In genomic region chr2:70553584-70554337, GRCh38 we compare ENCODE assay signal across 8 cellular contexts. TPM values are rescaled to one million over a fixed set of nuclear protein-coding genes. Genes with fewer than 3 reads are reported as not detected.
A peak's percentile ranks its signal among the peaks of the same experiment; 100 is the strongest.
DNase-seq lines count a peak whose midpoint lies in the region; ATAC-seq, FAIRE-seq and TF ChIP-seq lines count a peak whose summit lies in the region.

TGFA (minus strand) TSS chr2:70553826; CDS start chr2:70553767, 59 bp downstream.

- H3K4me3 ChIP-seq in SU-DHL-6 (ENCODE audit: insufficient read depth, low read length, poor library complexity, severe bottlenecking) (peak within 1 kb of the TSS; percentile 50), adipocyte (ENCODE audit: low read length) (peak within 1 kb of the TSS; percentile 80), right atrium auricular region (peak within 1 kb of the TSS; percentile 47 to 71), psoas muscle (peak within 1 kb of the TSS; percentile 80)

- H3K36me3 ChIP-seq in SU-DHL-6 (ENCODE audit: low read length) (no peaks in the 10 kb centered on the region), adipocyte (ENCODE audit: control insufficient read depth, insufficient read depth, low read length, severe bottlenecking) (no peaks in the 10 kb centered on the region), right atrium auricular region (no peaks in the 10 kb centered on the region), psoas muscle (ENCODE audit: insufficient read depth in 1 of 2, low read depth in 1 of 2) (no peaks in the 10 kb centered on the region)

- H3K4me1 ChIP-seq in adipocyte (ENCODE audit: control insufficient read depth, insufficient read depth, low read length) (peaks cover 10% of the 10 kb centered on the region), right atrium auricular region (peaks cover 0 to 22% of the 10 kb centered on the region in 2 donors), psoas muscle (peaks cover 8% of the 10 kb centered on the region)

- peak; percentile 86 for FAIRE-seq in urothelium cell line (lab: Jason Lieb, UNC)

- no peaks in the 10 kb centered on the region for H3K79me2 ChIP-seq in SU-DHL-6 (ENCODE audit: insufficient read depth, low read length)

- no peaks in the 10 kb centered on the region for H3F3A ChIP-seq in SU-DHL-6 (ENCODE audit: insufficient read depth)

- 0 to 1% (median 1%) methylated on average over 64 to 88 of the region's 88 CpGs for WGBS in psoas muscle, 3 donors

- H2AFZ ChIP-seq in SU-DHL-6 (ENCODE audit: low read depth, low read length, severe bottlenecking): peak within 1 kb of the TSS; percentile 83

- TF ChIP-seq CTCF in SU-DHL-6 (IDR thresholded peaks at IDR 0.05; ENCODE audit: insufficient read depth, low read length, poor library complexity, severe bottlenecking) (peak; percentile 63), right atrium auricular region (IDR thresholded peaks at IDR 0.05) (peak; percentile 69 to 87), psoas muscle (IDR thresholded peaks at IDR 0.05) (peak; percentile 54)

- peak within 1 kb of the TSS; percentile 43 for H3K9ac ChIP-seq in SU-DHL-6 (ENCODE audit: low read length)
- H3K9ac ChIP-seq in adipocyte (ENCODE audit: low read length): peak within 1 kb of the TSS; percentile 29

- no peak within 1 kb of the TSS for H3K27ac ChIP-seq in SU-DHL-6 (ENCODE audit: low read depth, low read length)
- H3K27ac ChIP-seq in right atrium auricular region: peak within 1 kb of the TSS in 1 of 2 donors; percentile 51
- no peak within 1 kb of the TSS for H3K27ac ChIP-seq in psoas muscle

- intact Hi-C loops in psoas muscle (cut with DNase I): no loop called here

- H3K9me3 ChIP-seq in SU-DHL-6 (ENCODE audit: insufficient read depth, low read length) (no peaks in the 10 kb centered on the region), adipocyte (ENCODE audit: control insufficient read depth, low read length) (no peaks in the 10 kb centered on the region), right atrium auricular region (no peaks in the 10 kb centered on the region), psoas muscle (no peaks in the 10 kb centered on the region)

- H4K20me1 ChIP-seq in SU-DHL-6 (ENCODE audit: low read depth, low read length): no peaks in the 10 kb centered on the region

- H3K27me3 ChIP-seq in SU-DHL-6 (ENCODE audit: low read length) (no peaks in the 10 kb centered on the region), adipocyte (replicated peaks; ENCODE audit: control insufficient read depth, insufficient read depth, low read length) (peaks cover 78% of the 10 kb centered on the region), right atrium auricular region (peaks cover 0 to 6% of the 10 kb centered on the region in 2 donors), psoas muscle (ENCODE audit: insufficient read depth in 3 of 3, low read length in 2 of 3) (peaks cover 0 to 56% (median 12%) of the 10 kb centered on the region in 3 donors)

- peak; percentile 57 for ATAC-seq in GM21786 (IDR thresholded peaks at IDR 0.05; ENCODE audit: unreplicated experiment)
- peak; percentile 81 to 91 (median 88) for ATAC-seq in psoas muscle

- H3K4me2 ChIP-seq in SU-DHL-6 (ENCODE audit: low read depth, low read length, poor library complexity, severe bottlenecking): peak within 1 kb of the TSS; percentile 65

- DNase-seq in DMS153 treated with DMSO at 0.1 percent for 48 hours (lab: John Stamatoyannopoulos, UW; ENCODE audit: unreplicated experiment) (peak; percentile 43), M059J (ENCODE audit: low read depth) (peak; percentile 84), adipocyte (ENCODE audit: low read depth) (peak; percentile 58), right atrium auricular region (ENCODE audit: low spot score) (no peak), psoas muscle (peak; percentile 54 to 78), urothelium cell line (ENCODE audit: low spot score) (peak; percentile 92)

- no peaks in the 10 kb centered on the region for H3K9me2 ChIP-seq in SU-DHL-6 (replicated peaks; ENCODE audit: insufficient read depth, low read length)

RNA-seq across cellular contexts. Expression of gene TGFA, which starts in this region (rescaled TPM):
- 8.1 and 9.3 TPM in 2 replicates for total RNA-seq in M059J (2014; rRNA removed; shearing (Covaris generic))
- 1 to 10 TPM in 1 of 2 donors, under 1 TPM in 1; 0.24 to 1.7 TPM for total RNA-seq in right atrium auricular region
- total RNA-seq in psoas muscle: under 1 TPM; 0.08 to 0.39 (median 0.18) TPM
- under 1 TPM; 0.03 to 0.12 (median 0.09) TPM for polyA plus RNA-seq in psoas muscle

Comparison
In these comparisons a context has a peak if more than half of its experiments do, and no peak if none do; other contexts are left out.
1. Peak in DNase-seq, ATAC-seq and H3K4me3 ChIP-seq in psoas muscle; RNA of the gene not detected or under 1 TPM.